Comparison of ENCODE assay signal across 8 cellular contexts in genomic region chr11:68460741-68461283, GRCh38. TPM values are rescaled to one million over a fixed set of nuclear protein-coding genes. Genes with fewer than 3 reads are reported as not detected.
DNase-seq lines count a peak whose midpoint lies in the region; ATAC-seq and TF ChIP-seq lines count a peak whose summit lies in the region.

TSS of gene PPP6R3 (plus strand) at chr11:68460752. CDS start at chr11:68537665, 76,913 bp downstream.

- no peaks in the 10 kb centered on the region for H3K9me3 Mint-ChIP-seq in activated T-cell treated with anti-CD3 and anti-CD28 coated beads, Interleukin-2, amount 50 U/mL, for 24 hours
- no peaks in the 10 kb centered on the region for H3K9me3 Mint-ChIP-seq in activated CD8-positive, alpha-beta T cell treated with anti-CD3 and anti-CD28 coated beads for 36 hours

- H3K4me1 ChIP-seq in psoas muscle = peaks cover 39% of the 10 kb centered on the region

- H3K36me3 ChIP-seq in psoas muscle (ENCODE audit: insufficient read depth in 1 of 2, low read depth in 1 of 2) = no peaks in the 10 kb centered on the region

- in situ Hi-C loops in GM13977 (cut with MboI; ENCODE audit: low pct_unique_long_range_greater_than_20kb, low sequenced_read_pairs, unreplicated experiment) = no loop called here

- CTCF ChIA-PET in activated CD8-positive, alpha-beta T cell treated with anti-CD3 and anti-CD28 coated beads for 36 hours (lab: Charles Lee) = no interaction called here

- no peaks in the 10 kb centered on the region for H3K9me3 ChIP-seq in psoas muscle

- H3K27ac ChIP-seq in psoas muscle = peak within 1 kb of the TSS; percentile 99

- peak within 1 kb of the TSS; percentile 94 for H3K4me3 ChIP-seq in psoas muscle

- intact Hi-C loops in activated CD8-positive, alpha-beta T cell treated with anti-CD3 and anti-CD28 coated beads for 36 hours (cut with micrococcal nuclease) = no loop called here
- intact Hi-C loops in cardiac septum (cut with DNase I) = loop anchor here (5.0 kb wide), 2 partner anchors 36 to 121 kb away; no protein-coding TSS in a partner anchor
- intact Hi-C loops in psoas muscle (cut with DNase I) = loop anchor here (5.0 to 10.0 kb wide), 4 partner anchors 36 to 121 kb away; no protein-coding TSS in a partner anchor

- H3K4me3 Mint-ChIP-seq in activated T-cell treated with anti-CD3 and anti-CD28 coated beads, Interleukin-2, amount 50 U/mL, for 24 hours = peak within 1 kb of the TSS; percentile 92
- peak within 1 kb of the TSS; percentile 85 for H3K4me3 Mint-ChIP-seq in activated CD8-positive, alpha-beta T cell treated with anti-CD3 and anti-CD28 coated beads for 36 hours

- ATAC-seq in HG03103 (IDR thresholded peaks at IDR 0.05; ENCODE audit: low read depth, unreplicated experiment) (peak; percentile 25), psoas muscle (peak; percentile 51 to 71 (median 68))
- peak; percentile 10 for ATAC-seq in activated CD8-positive, alpha-beta T cell treated with anti-CD3 and anti-CD28 coated beads for 36 hours

- H3K4me1 Mint-ChIP-seq in activated T-cell treated with anti-CD3 and anti-CD28 coated beads, Interleukin-2, amount 50 U/mL, for 24 hours (ENCODE audit: low read depth) = peaks cover 45% of the 10 kb centered on the region
- peaks cover 32% of the 10 kb centered on the region for H3K4me1 Mint-ChIP-seq in activated CD8-positive, alpha-beta T cell treated with anti-CD3 and anti-CD28 coated beads for 36 hours (ENCODE audit: low read depth)

- no peaks in the 10 kb centered on the region for H3K27me3 Mint-ChIP-seq in activated T-cell treated with anti-CD3 and anti-CD28 coated beads, Interleukin-2, amount 50 U/mL, for 24 hours
- no peaks in the 10 kb centered on the region for H3K27me3 Mint-ChIP-seq in activated CD8-positive, alpha-beta T cell treated with anti-CD3 and anti-CD28 coated beads for 36 hours

- H3K36me3 Mint-ChIP-seq in activated T-cell treated with anti-CD3 and anti-CD28 coated beads, Interleukin-2, amount 50 U/mL, for 24 hours (ENCODE audit: low read depth) = peaks cover 39% of the 10 kb centered on the region
- H3K36me3 Mint-ChIP-seq in activated CD8-positive, alpha-beta T cell treated with anti-CD3 and anti-CD28 coated beads for 36 hours (ENCODE audit: low read depth) = peaks cover 26% of the 10 kb centered on the region

- no peak for DNase-seq in activated T-cell treated with anti-CD3 and anti-CD28 coated beads, Interleukin-2, amount 50 U/mL, for 24 hours
- DNase-seq in activated T-cell treated with anti-CD3 and anti-CD28 coated beads, Interleukin-2, amount 50 U/mL, for 1 hour = no peak
- DNase-seq in activated CD8-positive, alpha-beta T cell treated with anti-CD3 and anti-CD28 coated beads for 36 hours = no peak
- DNase-seq in cardiac septum (ENCODE audit: low spot score) (no peak), psoas muscle (no peak), GM13977 (ENCODE audit: low spot score) (no peak), NCI-H82 (lab: John Stamatoyannopoulos, UW) (no peak)

- 0 to 1% (median 0%) methylated on average over 37 to 78 of the region's 81 CpGs for WGBS in psoas muscle, 3 donors

- peak within 1 kb of the TSS; percentile 99 for H3K27ac Mint-ChIP-seq in activated T-cell treated with anti-CD3 and anti-CD28 coated beads, Interleukin-2, amount 50 U/mL, for 24 hours
- peak within 1 kb of the TSS; percentile 94 for H3K27ac Mint-ChIP-seq in activated CD8-positive, alpha-beta T cell treated with anti-CD3 and anti-CD28 coated beads for 36 hours

- no peaks in the 10 kb centered on the region for H3K27me3 ChIP-seq in psoas muscle (ENCODE audit: insufficient read depth in 3 of 3, low read length in 2 of 3)

- POLR2A ChIA-PET in activated CD8-positive, alpha-beta T cell treated with anti-CD3 and anti-CD28 coated beads for 36 hours (lab: Charles Lee) = interaction anchor here (0.7 kb wide), 1 partner anchor 878 kb away, joined by 3 read pairs; no protein-coding TSS in a partner anchor

- TF ChIP-seq CTCF in activated CD8-positive, alpha-beta T cell treated with anti-CD3 and anti-CD28 coated beads for 36 hours (IDR thresholded peaks at IDR 0.05) = no peak
- TF ChIP-seq CTCF in psoas muscle (IDR thresholded peaks at IDR 0.05) (no peak), GM13977 (IDR thresholded peaks at IDR 0.05; ENCODE audit: extremely low read depth, insufficient read depth, missing control alignments) (no peak)

RNA-seq across cellular contexts. Expression of gene PPP6R3, which starts in this region (rescaled TPM):
- 100 to 1,000 TPM in 1 of 2 experiments, 10 to 100 TPM in 1; 95.4 to 103 TPM for total RNA-seq in activated CD8-positive, alpha-beta T cell treated with anti-CD3 and anti-CD28 coated beads for 36 hours
- total RNA-seq in cardiac septum (92.4 TPM), psoas muscle (100 to 1,000 TPM in 1 of 4 donors, 10 to 100 TPM in 3; 58.8 to 102 (median 70.2) TPM)
- polyA plus RNA-seq in psoas muscle = 10 to 100 TPM; 19.7 to 43.2 (median 26.8) TPM

Comparison
In these comparisons a context has a peak if more than half of its experiments do, and no peak if none do; other contexts are left out.
1. ATAC-seq: peak in every context shown above with its lines; median percentile 68 in psoas muscle; 25 in HG03103; 10 in activated CD8-positive, alpha-beta T cell treated with anti-CD3 and anti-CD28 coated beads for 36 hours.